8 cellular contexts compared by ENCODE assay signal in the genomic region with DNA sequence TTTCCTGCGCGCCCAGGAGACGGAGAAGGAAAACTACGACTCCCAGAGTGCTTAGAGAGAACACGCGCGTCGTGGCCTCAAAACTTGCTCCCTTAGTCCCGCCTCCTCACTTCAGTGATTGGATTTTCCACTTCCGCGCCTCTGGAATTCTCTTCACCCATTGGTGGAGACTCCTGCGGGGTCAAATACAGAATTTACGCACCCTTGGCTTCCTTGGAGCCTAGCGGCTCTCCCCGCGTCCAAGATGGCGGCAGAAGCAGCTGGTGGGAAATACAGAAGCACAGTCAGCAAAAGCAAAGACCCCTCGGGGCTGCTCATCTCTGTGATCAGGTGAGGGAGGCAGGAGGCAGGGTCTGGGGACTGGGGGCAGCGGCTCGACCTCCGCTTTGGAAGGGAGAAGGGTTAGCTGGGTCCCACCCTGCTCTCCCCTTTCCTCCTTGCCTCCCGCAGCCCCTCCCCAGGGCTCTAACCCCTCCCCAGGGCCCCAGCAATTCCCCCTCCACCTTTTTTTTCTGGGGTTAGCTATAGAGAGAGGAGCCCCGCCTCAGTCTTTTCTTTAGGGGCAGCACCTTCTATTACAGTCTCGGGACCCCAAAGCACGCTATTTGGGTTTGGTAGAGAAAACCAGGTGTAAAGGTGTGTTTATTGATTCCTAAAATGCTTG. TPM values are rescaled to one million over a fixed set of nuclear protein-coding genes. Genes with fewer than 3 reads are reported as not detected.
DNase-seq lines count a peak whose midpoint lies in the region; ATAC-seq and TF ChIP-seq lines count a peak whose summit lies in the region.

A gene (plus strand): TSS at position 221 of the 664 bp plus-strand sequence.

- H3K36me3 Mint-ChIP-seq in CD8-positive, alpha-beta T cell, result peaks cover 8% of the 10 kb centered on the region

- H3K9me3 ChIP-seq in CD8-positive, alpha-beta T cell (ENCODE audit: low read length), result no peaks in the 10 kb centered on the region
- no peaks in the 10 kb centered on the region for H3K9me3 ChIP-seq in lower lobe of right lung

- ATAC-seq in CD8-positive, alpha-beta T cell, result peak; percentile 99
- ATAC-seq in GM19467 (IDR thresholded peaks at IDR 0.05; ENCODE audit: unreplicated experiment), result peak; percentile 99
- ATAC-seq in lower lobe of right lung, result peak; percentile 100

- peaks cover 3% of the 10 kb centered on the region for H3K9me3 Mint-ChIP-seq in CD8-positive, alpha-beta T cell

- H3K36me3 ChIP-seq in CD8-positive, alpha-beta T cell (ENCODE audit: insufficient read depth, low read length), result no peaks in the 10 kb centered on the region
- H3K36me3 ChIP-seq in lower lobe of right lung, result no peaks in the 10 kb centered on the region

- peak; percentile 82 to 92 (median 88) for DNase-seq in CD8-positive, alpha-beta T cell
- peak; percentile 84 for DNase-seq in HS-27A (ENCODE audit: low read depth)
- peak; percentile 68 for DNase-seq in NK-92 (lab: John Stamatoyannopoulos, UW; ENCODE audit: unreplicated experiment)
- DNase-seq in activated CD8-positive, alpha-beta memory T cell treated with anti-CD3 and anti-CD28 coated beads for 1 hour (ENCODE audit: extremely low read depth in 1 of 2, low read depth in 1 of 2), result peak; percentile 69 to 82
- DNase-seq in effector CD4-positive, alpha-beta T cell, result peak; percentile 89
- DNase-seq in lower lobe of right lung, result peak; percentile 87
- DNase-seq in stimulated activated CD4-positive, alpha-beta T cell treated with anti-CD3 and anti-CD28 coated beads, TNF-alpha, amount 100 ng/mL, for 24 hours (ENCODE audit: low read depth in 3 of 3), result peak; percentile 79 to 92 (median 83)

- peak within 1 kb of the TSS; percentile 83 for H3K27ac ChIP-seq in CD8-positive, alpha-beta T cell (ENCODE audit: low read depth, low read length)
- peak within 1 kb of the TSS; percentile 91 for H3K27ac ChIP-seq in lower lobe of right lung

- intact Hi-C loops in CD8-positive, alpha-beta T cell (cut with DNase I, micrococcal nuclease), result loop anchor here (1.0 to 5.0 kb wide), 8 partner anchors 171 to 1959 kb away; a partner anchor contains a TSS
- intact Hi-C loops in lower lobe of right lung (cut with DNase I), result no loop called here

- POLR2A ChIA-PET in CD8-positive, alpha-beta T cell (lab: Charles Lee), result interaction anchor here (1.2 to 1.6 kb wide), 3 partner anchors 10 to 1064 kb away, joined by 3 to 6 read pairs (median 5); a partner anchor contains a TSS

- no peaks in the 10 kb centered on the region for H3K27me3 Mint-ChIP-seq in CD8-positive, alpha-beta T cell (ENCODE audit: low read depth)

- H3K4me1 Mint-ChIP-seq in CD8-positive, alpha-beta T cell (ENCODE audit: low read depth), result peaks cover 44% of the 10 kb centered on the region

- H3K4me3 ChIP-seq in CD8-positive, alpha-beta T cell (ENCODE audit: low read depth, low read length), result peak within 1 kb of the TSS; percentile 88
- peak within 1 kb of the TSS; percentile 86 for H3K4me3 ChIP-seq in lower lobe of right lung

- peak within 1 kb of the TSS; percentile 96 for H3K4me3 Mint-ChIP-seq in CD8-positive, alpha-beta T cell

- H3K27ac Mint-ChIP-seq in CD8-positive, alpha-beta T cell, result peak within 1 kb of the TSS; percentile 96

- CTCF ChIA-PET in CD8-positive, alpha-beta T cell (lab: Charles Lee), result interaction anchor here (1.0 kb wide), 1 partner anchor 171 kb away, joined by 3 read pairs; a partner anchor contains a TSS

- H3K27me3 ChIP-seq in CD8-positive, alpha-beta T cell (ENCODE audit: insufficient read depth, low read length), result no peaks in the 10 kb centered on the region
- H3K27me3 ChIP-seq in lower lobe of right lung (ENCODE audit: low read depth), result no peaks in the 10 kb centered on the region

- H3K4me1 ChIP-seq in CD8-positive, alpha-beta T cell (ENCODE audit: insufficient read depth, low read length), result peaks cover 15% of the 10 kb centered on the region
- peaks cover 19% of the 10 kb centered on the region for H3K4me1 ChIP-seq in lower lobe of right lung

- no peak for TF ChIP-seq CTCF in CD8-positive, alpha-beta T cell (IDR thresholded peaks at IDR 0.05)
- TF ChIP-seq CTCF in lower lobe of right lung (IDR thresholded peaks at IDR 0.05), result no peak

RNA-seq across cellular contexts. Expression of the gene that starts here (rescaled TPM):
- total RNA-seq in CD8-positive, alpha-beta T cell, result 10 to 100 TPM; 47.9 to 50.5 TPM
- total RNA-seq in lower lobe of right lung, result 80.2 TPM

Comparison
In these comparisons a context has a peak if more than half of its experiments do, and no peak if none do; other contexts are left out.
1. Peak in every context shown above with its lines: DNase-seq, ATAC-seq, H3K4me3 ChIP-seq and H3K27ac ChIP-seq.